In the genomic region with DNA sequence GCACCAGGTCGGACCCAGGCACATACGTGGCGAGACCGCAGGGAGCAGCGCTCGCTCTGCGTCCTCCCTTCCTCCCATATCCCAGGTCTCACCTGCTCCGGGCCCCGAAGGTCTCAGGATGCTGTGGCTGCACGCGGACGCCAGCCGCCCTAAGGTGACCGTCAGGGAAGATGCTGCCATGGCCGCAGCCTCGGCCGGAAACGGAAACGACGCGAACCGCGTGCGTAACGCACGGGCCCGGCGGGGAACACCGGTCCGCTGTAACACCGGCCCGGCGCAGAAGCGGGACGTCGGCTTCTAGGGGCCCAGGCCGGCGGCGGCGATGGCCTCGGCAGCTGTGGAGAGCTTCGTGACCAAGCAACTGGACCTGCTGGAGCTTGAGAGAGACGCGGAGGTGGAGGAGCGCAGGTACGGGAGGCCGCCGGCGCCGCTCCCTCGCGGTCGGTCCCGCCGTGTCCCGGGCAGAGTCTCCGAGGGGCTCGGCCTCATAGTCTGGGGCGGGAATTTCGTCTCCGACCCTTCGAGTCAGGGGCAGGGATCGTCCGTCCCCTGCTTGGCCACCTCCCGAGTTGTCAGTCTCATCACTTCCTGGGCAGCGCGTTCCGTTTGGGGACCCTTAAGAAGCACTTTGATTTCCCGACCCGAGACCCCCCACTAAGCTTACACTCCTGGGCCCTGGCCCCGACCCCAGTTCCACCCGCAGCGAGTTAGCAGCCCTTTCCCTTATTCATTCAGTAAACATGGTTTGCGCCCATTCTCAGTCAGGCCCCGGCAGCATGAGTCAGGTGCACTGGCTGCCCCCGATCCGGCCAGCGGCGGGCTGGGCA, we compare ENCODE assay signal across 1 cellular context.
TF ChIP-seq lines count a peak whose summit lies in the region.

A gene (plus strand): TSS at position 261 of the 827 bp plus-strand sequence. CDS start 62 bp downstream, at position 323.
A gene (minus strand): TSS at position 202 of the 827 bp plus-strand sequence. CDS start 22 bp downstream, at position 180.

TF ChIP-seq in HepG2, 621 proteins besides CTCF, POLR2A, EP300 and RAD21 (continued from another document and continues in another):
- TF ChIP-seq, protein P1, sequence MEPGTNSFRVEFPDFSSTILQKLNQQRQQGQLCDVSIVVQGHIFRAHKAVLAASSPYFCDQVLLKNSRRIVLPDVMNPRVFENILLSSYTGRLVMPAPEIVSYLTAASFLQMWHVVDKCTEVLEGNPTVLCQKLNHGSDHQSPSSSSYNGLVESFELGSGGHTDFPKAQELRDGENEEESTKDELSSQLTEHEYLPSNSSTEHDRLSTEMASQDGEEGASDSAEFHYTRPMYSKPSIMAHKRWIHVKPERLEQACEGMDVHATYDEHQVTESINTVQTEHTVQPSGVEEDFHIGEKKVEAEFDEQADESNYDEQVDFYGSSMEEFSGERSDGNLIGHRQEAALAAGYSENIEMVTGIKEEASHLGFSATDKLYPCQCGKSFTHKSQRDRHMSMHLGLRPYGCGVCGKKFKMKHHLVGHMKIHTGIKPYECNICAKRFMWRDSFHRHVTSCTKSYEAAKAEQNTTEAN (CRISPR knock-in tag; conservative IDR thresholded peaks at IDR 0.05): peak; percentile 72; the same call in 1 of the 2 replicates
- TF ChIP-seq ZNF598 (CRISPR knock-in tag; IDR thresholded peaks at IDR 0.05; ENCODE audit: borderline replicate concordance) (peak; percentile 89; the same call in 1 of the 2 replicates), NR2F2 (IDR thresholded peaks at IDR 0.05; ENCODE audit: borderline replicate concordance, low read depth) (no peak; the same call in 1 of the 2 replicates), ERF (CRISPR knock-in tag; IDR thresholded peaks at IDR 0.05) (peak; percentile 93), MTA3 (CRISPR knock-in tag; IDR thresholded peaks at IDR 0.05) (no peak), ZNF10 (CRISPR knock-in tag; IDR thresholded peaks at IDR 0.05; ENCODE audit: borderline replicate concordance, low read depth) (no peak), ESRRA (CRISPR knock-in tag; IDR thresholded peaks at IDR 0.05; ENCODE audit: low read depth) (0 out of 2 replicates have a peak, but pooled peaks have one; percentile 62), ZNF607 (CRISPR knock-in tag; IDR thresholded peaks at IDR 0.05; ENCODE audit: borderline replicate concordance) (peak; percentile 47; the same call in 1 of the 2 replicates), NCOA2 (CRISPR knock-in tag; IDR thresholded peaks at IDR 0.05) (peak; percentile 71; the same call in 1 of the 2 replicates), KDM4B (CRISPR knock-in tag; IDR thresholded peaks at IDR 0.05) (peak; percentile 94; the same call in 1 of the 2 replicates), ZNF644 (CRISPR knock-in tag; IDR thresholded peaks at IDR 0.05; ENCODE audit: low read depth) (peak; percentile 17; the same call in 1 of the 2 replicates), ZNF83 (CRISPR knock-in tag; IDR thresholded peaks at IDR 0.05; ENCODE audit: borderline replicate concordance) (peak; percentile 74; the same call in 1 of the 2 replicates), ZNF264 (CRISPR knock-in tag; IDR thresholded peaks at IDR 0.05) (peak; percentile 80), CREB1 (IDR thresholded peaks at IDR 0.05) (peak; percentile 93), CREB1 (CRISPR knock-in tag; IDR thresholded peaks at IDR 0.05) (peak; percentile 99), JUND (CRISPR knock-in tag; IDR thresholded peaks at IDR 0.05) (peak; percentile 82), ZSCAN22 (CRISPR knock-in tag; IDR thresholded peaks at IDR 0.05) (no peak), TP53 (CRISPR knock-in tag; conservative IDR thresholded peaks at IDR 0.05) (0 out of 2 replicates have a peak, but pooled peaks have one; percentile 44), RFX5 (IDR thresholded peaks at IDR 0.05; ENCODE audit: low read depth, low read length) (no peak), CENPX (CRISPR knock-in tag; IDR thresholded peaks at IDR 0.05) (no peak), XRCC5 (optimal IDR thresholded peaks at IDR 0.05; ENCODE audit: low read length) (peak; percentile 98), SNAI1 (CRISPR knock-in tag; IDR thresholded peaks at IDR 0.05; ENCODE audit: borderline replicate concordance) (no peak), FOXM1 (CRISPR knock-in tag; IDR thresholded peaks at IDR 0.05) (peak; percentile 90), NFRKB (IDR thresholded peaks at IDR 0.05) (no peak), NFIB (CRISPR knock-in tag; IDR thresholded peaks at IDR 0.05; ENCODE audit: borderline replicate concordance) (no peak), TBX2 (CRISPR knock-in tag; IDR thresholded peaks at IDR 0.05; ENCODE audit: borderline replicate concordance) (peak; percentile 77), ZNF746 (CRISPR knock-in tag; IDR thresholded peaks at IDR 0.05) (peak; percentile 70; the same call in 1 of the 2 replicates), ZBTB38 (CRISPR knock-in tag; IDR thresholded peaks at IDR 0.05) (peak; percentile 87), AGO1 (IDR thresholded peaks at IDR 0.05; ENCODE audit: low read depth, low read length, poor library complexity, severe bottlenecking) (peak; percentile 80), ZNF432 (CRISPR knock-in tag; IDR thresholded peaks at IDR 0.05; ENCODE audit: borderline replicate concordance) (no peak), ZNF816 (CRISPR knock-in tag; IDR thresholded peaks at IDR 0.05; ENCODE audit: borderline replicate concordance) (peak; percentile 82; the same call in 1 of the 2 replicates), ZNF768 (CRISPR knock-in tag; IDR thresholded peaks at IDR 0.05) (peak; percentile 91; the same call in 1 of the 2 replicates), BRCA1 (CRISPR knock-in tag; IDR thresholded peaks at IDR 0.05) (peak; percentile 78; the same call in 1 of the 2 replicates), SALL1 (CRISPR knock-in tag; IDR thresholded peaks at IDR 0.05) (peak; percentile 82)
- TF ChIP-seq, protein P2, sequence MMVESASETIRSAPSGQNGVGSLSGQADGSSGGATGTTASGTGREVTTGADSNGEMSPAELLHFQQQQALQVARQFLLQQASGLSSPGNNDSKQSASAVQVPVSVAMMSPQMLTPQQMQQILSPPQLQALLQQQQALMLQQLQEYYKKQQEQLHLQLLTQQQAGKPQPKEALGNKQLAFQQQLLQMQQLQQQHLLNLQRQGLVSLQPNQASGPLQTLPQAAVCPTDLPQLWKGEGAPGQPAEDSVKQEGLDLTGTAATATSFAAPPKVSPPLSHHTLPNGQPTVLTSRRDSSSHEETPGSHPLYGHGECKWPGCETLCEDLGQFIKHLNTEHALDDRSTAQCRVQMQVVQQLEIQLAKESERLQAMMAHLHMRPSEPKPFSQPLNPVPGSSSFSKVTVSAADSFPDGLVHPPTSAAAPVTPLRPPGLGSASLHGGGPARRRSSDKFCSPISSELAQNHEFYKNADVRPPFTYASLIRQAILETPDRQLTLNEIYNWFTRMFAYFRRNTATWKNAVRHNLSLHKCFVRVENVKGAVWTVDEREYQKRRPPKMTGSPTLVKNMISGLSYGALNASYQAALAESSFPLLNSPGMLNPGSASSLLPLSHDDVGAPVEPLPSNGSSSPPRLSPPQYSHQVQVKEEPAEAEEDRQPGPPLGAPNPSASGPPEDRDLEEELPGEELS (CRISPR knock-in tag; IDR thresholded peaks at IDR 0.05): no peak
- TF ChIP-seq, protein P3, sequence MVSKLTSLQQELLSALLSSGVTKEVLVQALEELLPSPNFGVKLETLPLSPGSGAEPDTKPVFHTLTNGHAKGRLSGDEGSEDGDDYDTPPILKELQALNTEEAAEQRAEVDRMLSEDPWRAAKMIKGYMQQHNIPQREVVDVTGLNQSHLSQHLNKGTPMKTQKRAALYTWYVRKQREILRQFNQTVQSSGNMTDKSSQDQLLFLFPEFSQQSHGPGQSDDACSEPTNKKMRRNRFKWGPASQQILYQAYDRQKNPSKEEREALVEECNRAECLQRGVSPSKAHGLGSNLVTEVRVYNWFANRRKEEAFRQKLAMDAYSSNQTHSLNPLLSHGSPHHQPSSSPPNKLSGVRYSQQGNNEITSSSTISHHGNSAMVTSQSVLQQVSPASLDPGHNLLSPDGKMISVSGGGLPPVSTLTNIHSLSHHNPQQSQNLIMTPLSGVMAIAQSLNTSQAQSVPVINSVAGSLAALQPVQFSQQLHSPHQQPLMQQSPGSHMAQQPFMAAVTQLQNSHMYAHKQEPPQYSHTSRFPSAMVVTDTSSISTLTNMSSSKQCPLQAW (CRISPR knock-in tag; IDR thresholded peaks at IDR 0.05): peak; percentile 88
- TF ChIP-seq, protein P4, sequence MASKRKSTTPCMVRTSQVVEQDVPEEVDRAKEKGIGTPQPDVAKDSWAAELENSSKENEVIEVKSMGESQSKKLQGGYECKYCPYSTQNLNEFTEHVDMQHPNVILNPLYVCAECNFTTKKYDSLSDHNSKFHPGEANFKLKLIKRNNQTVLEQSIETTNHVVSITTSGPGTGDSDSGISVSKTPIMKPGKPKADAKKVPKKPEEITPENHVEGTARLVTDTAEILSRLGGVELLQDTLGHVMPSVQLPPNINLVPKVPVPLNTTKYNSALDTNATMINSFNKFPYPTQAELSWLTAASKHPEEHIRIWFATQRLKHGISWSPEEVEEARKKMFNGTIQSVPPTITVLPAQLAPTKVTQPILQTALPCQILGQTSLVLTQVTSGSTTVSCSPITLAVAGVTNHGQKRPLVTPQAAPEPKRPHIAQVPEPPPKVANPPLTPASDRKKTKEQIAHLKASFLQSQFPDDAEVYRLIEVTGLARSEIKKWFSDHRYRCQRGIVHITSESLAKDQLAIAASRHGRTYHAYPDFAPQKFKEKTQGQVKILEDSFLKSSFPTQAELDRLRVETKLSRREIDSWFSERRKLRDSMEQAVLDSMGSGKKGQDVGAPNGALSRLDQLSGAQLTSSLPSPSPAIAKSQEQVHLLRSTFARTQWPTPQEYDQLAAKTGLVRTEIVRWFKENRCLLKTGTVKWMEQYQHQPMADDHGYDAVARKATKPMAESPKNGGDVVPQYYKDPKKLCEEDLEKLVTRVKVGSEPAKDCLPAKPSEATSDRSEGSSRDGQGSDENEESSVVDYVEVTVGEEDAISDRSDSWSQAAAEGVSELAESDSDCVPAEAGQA (IDR thresholded peaks at IDR 0.05; ENCODE audit: low read depth): peak; percentile 97
- TF ChIP-seq, protein P4 (CRISPR knock-in tag; IDR thresholded peaks at IDR 0.05; ENCODE audit: borderline replicate concordance): 0 out of 2 replicates have a peak, but pooled peaks have one; percentile 42
- TF ChIP-seq, protein P5, sequence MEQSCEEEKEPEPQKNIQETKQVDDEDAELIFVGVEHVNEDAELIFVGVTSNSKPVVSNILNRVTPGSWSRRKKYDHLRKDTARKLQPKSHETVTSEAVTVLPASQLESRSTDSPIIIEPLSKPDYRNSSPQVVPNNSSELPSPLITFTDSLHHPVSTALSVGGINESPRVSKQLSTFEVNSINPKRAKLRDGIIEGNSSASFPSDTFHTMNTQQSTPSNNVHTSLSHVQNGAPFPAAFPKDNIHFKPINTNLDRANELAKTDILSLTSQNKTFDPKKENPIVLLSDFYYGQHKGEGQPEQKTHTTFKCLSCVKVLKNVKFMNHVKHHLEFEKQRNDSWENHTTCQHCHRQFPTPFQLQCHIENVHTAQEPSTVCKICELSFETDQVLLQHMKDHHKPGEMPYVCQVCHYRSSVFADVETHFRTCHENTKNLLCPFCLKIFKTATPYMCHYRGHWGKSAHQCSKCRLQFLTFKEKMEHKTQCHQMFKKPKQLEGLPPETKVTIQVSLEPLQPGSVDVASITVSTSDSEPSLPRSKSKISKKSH (CRISPR knock-in tag; IDR thresholded peaks at IDR 0.05; ENCODE audit: borderline replicate concordance): peak; percentile 87; the same call in 1 of the 2 replicates
- TF ChIP-seq, protein P6, sequence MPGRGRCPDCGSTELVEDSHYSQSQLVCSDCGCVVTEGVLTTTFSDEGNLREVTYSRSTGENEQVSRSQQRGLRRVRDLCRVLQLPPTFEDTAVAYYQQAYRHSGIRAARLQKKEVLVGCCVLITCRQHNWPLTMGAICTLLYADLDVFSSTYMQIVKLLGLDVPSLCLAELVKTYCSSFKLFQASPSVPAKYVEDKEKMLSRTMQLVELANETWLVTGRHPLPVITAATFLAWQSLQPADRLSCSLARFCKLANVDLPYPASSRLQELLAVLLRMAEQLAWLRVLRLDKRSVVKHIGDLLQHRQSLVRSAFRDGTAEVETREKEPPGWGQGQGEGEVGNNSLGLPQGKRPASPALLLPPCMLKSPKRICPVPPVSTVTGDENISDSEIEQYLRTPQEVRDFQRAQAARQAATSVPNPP (CRISPR knock-in tag; IDR thresholded peaks at IDR 0.05): no peak
- TF ChIP-seq, protein P7, sequence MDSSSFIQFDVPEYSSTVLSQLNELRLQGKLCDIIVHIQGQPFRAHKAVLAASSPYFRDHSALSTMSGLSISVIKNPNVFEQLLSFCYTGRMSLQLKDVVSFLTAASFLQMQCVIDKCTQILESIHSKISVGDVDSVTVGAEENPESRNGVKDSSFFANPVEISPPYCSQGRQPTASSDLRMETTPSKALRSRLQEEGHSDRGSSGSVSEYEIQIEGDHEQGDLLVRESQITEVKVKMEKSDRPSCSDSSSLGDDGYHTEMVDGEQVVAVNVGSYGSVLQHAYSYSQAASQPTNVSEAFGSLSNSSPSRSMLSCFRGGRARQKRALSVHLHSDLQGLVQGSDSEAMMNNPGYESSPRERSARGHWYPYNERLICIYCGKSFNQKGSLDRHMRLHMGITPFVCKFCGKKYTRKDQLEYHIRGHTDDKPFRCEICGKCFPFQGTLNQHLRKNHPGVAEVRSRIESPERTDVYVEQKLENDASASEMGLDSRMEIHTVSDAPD (CRISPR knock-in tag; IDR thresholded peaks at IDR 0.05): 0 out of 2 replicates have a peak, but pooled peaks have one; percentile 34
- TF ChIP-seq, protein P8, sequence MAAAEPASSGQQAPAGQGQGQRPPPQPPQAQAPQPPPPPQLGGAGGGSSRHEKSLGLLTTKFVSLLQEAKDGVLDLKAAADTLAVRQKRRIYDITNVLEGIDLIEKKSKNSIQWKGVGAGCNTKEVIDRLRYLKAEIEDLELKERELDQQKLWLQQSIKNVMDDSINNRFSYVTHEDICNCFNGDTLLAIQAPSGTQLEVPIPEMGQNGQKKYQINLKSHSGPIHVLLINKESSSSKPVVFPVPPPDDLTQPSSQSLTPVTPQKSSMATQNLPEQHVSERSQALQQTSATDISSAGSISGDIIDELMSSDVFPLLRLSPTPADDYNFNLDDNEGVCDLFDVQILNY (CRISPR knock-in tag; conservative IDR thresholded peaks at IDR 0.05): peak; percentile 38; the same call in 1 of the 2 replicates
